In the genomic region with DNA sequence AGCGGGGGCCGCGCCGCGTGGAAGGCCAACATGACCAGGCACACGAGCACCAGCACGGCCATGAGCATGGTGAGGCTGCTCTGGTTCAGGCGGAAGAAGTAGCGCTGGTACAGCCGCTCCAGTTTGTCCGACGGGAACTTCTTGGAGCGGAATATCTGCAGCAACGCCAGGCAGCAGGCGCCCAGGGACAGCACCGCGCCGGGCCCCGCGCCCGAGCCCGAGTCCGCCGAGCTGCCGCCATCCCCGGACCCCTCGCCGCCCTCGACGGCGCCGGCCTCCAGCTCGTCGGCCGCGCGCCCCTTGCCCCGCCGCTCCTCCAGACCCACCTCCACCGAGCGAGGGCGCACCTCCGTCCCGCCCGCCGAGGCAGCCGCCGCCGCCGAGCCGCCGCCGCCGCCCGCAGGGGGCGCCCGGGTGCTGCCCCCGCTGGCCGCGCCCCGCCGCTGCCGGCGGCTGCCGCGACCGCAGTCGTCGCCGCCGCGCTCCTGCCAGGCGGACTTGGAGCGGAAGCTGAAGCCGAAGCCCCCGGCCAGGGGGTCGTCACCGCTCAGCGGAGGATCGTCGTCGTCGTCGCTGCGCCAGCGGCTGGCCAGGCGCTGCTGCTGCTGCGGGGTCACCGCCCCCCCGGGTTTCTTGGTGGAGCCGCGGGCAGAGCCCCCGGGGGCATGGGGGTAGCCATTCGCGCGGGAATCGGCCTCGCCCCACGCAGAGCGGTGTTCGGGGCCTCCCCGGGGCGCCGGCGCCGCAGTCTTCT, we compare ENCODE assay signal across 8 cellular contexts.
DNase-seq lines count a peak whose midpoint lies in the region; ATAC-seq lines count a peak whose summit lies in the region.

No MANE protein-coding gene starts in this region.

- DNase-seq in AG20443 (ENCODE audit: low spot score) (peak; percentile 77), HuH-7.5 (ENCODE audit: low spot score) (peak; percentile 72), iPS-NIHi11 (ENCODE audit: low spot score) (peak; percentile 94)
- DNase-seq in activated naive CD4-positive, alpha-beta T cell treated with Interleukin-2 at 50 U/mL for 16 hours, result peak; percentile 38
- DNase-seq in stimulated activated CD4-positive, alpha-beta T cell treated with anti-CD3 and anti-CD28 coated beads, Interleukin-4, amount 100 ng/mL, for 4 hours, result peak; percentile 12 to 47

- ATAC-seq in GM18520 (IDR thresholded peaks at IDR 0.05; ENCODE audit: unreplicated experiment) (no peak), HG03039 (IDR thresholded peaks at IDR 0.05; ENCODE audit: unreplicated experiment) (no peak), HG02870 (IDR thresholded peaks at IDR 0.05; ENCODE audit: unreplicated experiment) (no peak)

Comparison
In these comparisons a context has a peak if more than half of its experiments do, and no peak if none do; other contexts are left out.
1. DNase-seq: peak in every context shown above with its lines; median percentile 94 in iPS-NIHi11; 77 in AG20443; 72 in HuH-7.5; 38 in activated naive CD4-positive, alpha-beta T cell treated with Interleukin-2 at 50 U/mL for 16 hours; 30 in stimulated activated CD4-positive, alpha-beta T cell treated with anti-CD3 and anti-CD28 coated beads, Interleukin-4, amount 100 ng/mL, for 4 hours.